8 cellular contexts compared by ENCODE assay signal in the genomic region with DNA sequence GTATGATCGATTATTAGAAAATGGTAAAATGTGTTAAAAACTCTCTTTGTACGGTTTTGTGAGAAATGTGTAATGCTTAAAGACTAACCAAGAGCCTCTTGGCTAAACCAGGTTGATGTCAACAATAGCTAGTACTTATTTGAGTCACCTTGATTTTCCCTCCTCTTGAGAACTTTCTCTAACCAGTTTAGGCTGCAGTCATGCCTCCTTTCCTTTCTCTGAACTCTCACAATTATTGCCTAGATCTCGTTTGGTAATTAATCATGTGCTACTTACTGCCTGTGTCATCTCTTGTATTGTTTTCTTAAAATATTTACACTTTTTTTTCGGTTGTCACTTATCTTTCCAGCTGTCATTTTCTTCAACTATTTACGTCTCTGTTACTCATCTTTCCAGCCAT. TPM values are rescaled to one million over a fixed set of nuclear protein-coding genes. Genes with fewer than 3 reads are reported as not detected.
DNase-seq lines count a peak whose midpoint lies in the region; ATAC-seq and TF ChIP-seq lines count a peak whose summit lies in the region.

No MANE protein-coding gene starts in this region.

- no peak overlapping the region for H2AFZ ChIP-seq in OCI-LY1 (ENCODE audit: low read length)

- H3K27ac ChIP-seq in OCI-LY1 (ENCODE audit: low read depth, low read length, poor library complexity, severe bottlenecking) (no peak overlapping the region), tibial nerve (peak overlapping the region in 2 of 4 donors; percentile 100)

- no peak for TF ChIP-seq EP300 in tibial nerve (IDR thresholded peaks at IDR 0.05)

- H3F3A ChIP-seq in OCI-LY1 (ENCODE audit: insufficient read depth, low read length) = no peaks in the 10 kb centered on the region

- H3K4me2 ChIP-seq in OCI-LY1 (ENCODE audit: low read length) = peak overlapping the region; percentile 87

- peak; percentile 31 for ATAC-seq in GM21576 (IDR thresholded peaks at IDR 0.05; ENCODE audit: unreplicated experiment)
- ATAC-seq in GM19397 (IDR thresholded peaks at IDR 0.05; ENCODE audit: unreplicated experiment) = no peak

- H3K36me3 ChIP-seq in OCI-LY1 (ENCODE audit: insufficient read depth, low read length) (no peaks in the 10 kb centered on the region), tibial nerve (no peaks in the 10 kb centered on the region)

- TF ChIP-seq CTCF in OCI-LY1 (IDR thresholded peaks at IDR 0.05; ENCODE audit: low read length) (no peak), foreskin fibroblast (IDR thresholded peaks at IDR 0.05; ENCODE audit: low read depth, low read length) (no peak), tibial nerve (IDR thresholded peaks at IDR 0.05) (no peak)

- DNase-seq in foreskin fibroblast (no peak), tibial nerve (ENCODE audit: low spot score in 2 of 2) (no peak), DMS153 (lab: John Stamatoyannopoulos, UW) (no peak), epidermal melanocyte (ENCODE audit: insufficient read length, low spot score) (no peak)

- TF ChIP-seq POLR2A in tibial nerve (IDR thresholded peaks at IDR 0.05) = no peak

- WGBS in tibial nerve, 2 donors = 43% methylated on average over 5 of the region's 5 CpGs

- peaks cover 23% of the 10 kb centered on the region for H3K79me2 ChIP-seq in OCI-LY1 (ENCODE audit: insufficient read depth, low read length)

- H3K4me1 ChIP-seq in OCI-LY1 (ENCODE audit: insufficient read depth, low read length, severe bottlenecking) = peaks cover 16% of the 10 kb centered on the region
- peaks cover 0 to 47% (median 12%) of the 10 kb centered on the region in 4 donors for H3K4me1 ChIP-seq in tibial nerve

- no peaks in the 10 kb centered on the region for H4K20me1 ChIP-seq in OCI-LY1 (ENCODE audit: insufficient read depth, low read length)

- no peaks in the 10 kb centered on the region for H3K9me3 ChIP-seq in OCI-LY1 (ENCODE audit: low read length)
- no peaks in the 10 kb centered on the region for H3K9me3 ChIP-seq in tibial nerve

- H3K9me2 ChIP-seq in OCI-LY1 (ENCODE audit: low read depth, low read length) = no peaks in the 10 kb centered on the region

- peak overlapping the region; percentile 79; the same call in 1 of the 2 replicates for H3K9ac ChIP-seq in OCI-LY1 (ENCODE audit: low read length)

- H3K4me3 ChIP-seq in GM08714 (ENCODE audit: low read length) = peak overlapping the region; percentile 98
- H3K4me3 ChIP-seq in OCI-LY1 (ENCODE audit: low read depth, low read length, poor library complexity, severe bottlenecking) = peak overlapping the region; percentile 81
- peak overlapping the region; percentile 80 to 89 for H3K4me3 ChIP-seq in foreskin fibroblast (ENCODE audit: low read depth in 1 of 2, low read length in 2 of 2)
- H3K4me3 ChIP-seq in tibial nerve = peak overlapping the region; percentile 52 to 99 (median 80)

- no peaks in the 10 kb centered on the region for H3K27me3 ChIP-seq in OCI-LY1 (ENCODE audit: insufficient read depth, low read length)
- H3K27me3 ChIP-seq in tibial nerve = no peaks in the 10 kb centered on the region

RNA-seq across cellular contexts. Expression of gene EPC2, which starts 1.1 kb away (rescaled TPM):
- total RNA-seq in tibial nerve = 10 to 100 TPM; 23.4 to 26.5 (median 25.3) TPM
